25 cellular contexts compared by ENCODE assay signal in genomic region chr7:46839651-46840050, GRCh38.
DNase-seq lines count a peak whose midpoint lies in the region; ATAC-seq and TF ChIP-seq lines count a peak whose summit lies in the region.
"Had no signal": no experiment of that assay in that cellular context is flagged by ENCODE, and none has a peak within 500 bp of the region (broad histone marks: within the 10 kb centered on the region; RNA-seq: fewer than 3 reads in every experiment).

No MANE protein-coding gene starts in this region.

- no peak overlapping the region for H3K4ac ChIP-seq in IMR-90 (ENCODE audit: low read depth, low read length)

- H3K4me1 ChIP-seq in A673 (ENCODE audit: insufficient read depth, low read length, poor library complexity, severe bottlenecking) (no peaks in the 10 kb centered on the region), IMR-90 (ENCODE audit: control insufficient read depth, insufficient read depth, low read length) (peaks cover 2% of the 10 kb centered on the region; the same call in 1 of the 2 replicates), Caco-2 (no peaks in the 10 kb centered on the region)
- H3K4me1 ChIP-seq: body of pancreas, prostate gland, testis had no signal

- H3K9ac ChIP-seq in IMR-90 (ENCODE audit: low read depth, low read length), result no peak overlapping the region

- no peak overlapping the region for H2BK120ac ChIP-seq in IMR-90 (ENCODE audit: low read depth, low read length)

- H3K4me1 Mint-ChIP-seq in Caco-2 (ENCODE audit: low read depth, unreplicated experiment), result no peaks in the 10 kb centered on the region
- H3K4me1 Mint-ChIP-seq: activated CD4-positive, alpha-beta T cell treated with anti-CD3 and anti-CD28 coated beads for 36 hours; activated naive CD8-positive, alpha-beta T cell treated with anti-CD3 and anti-CD28 coated beads, Interleukin-2, amount 10 ng/mL, durations not matched to agents 7 days and 5 days; CD4-positive, CD25-positive, alpha-beta regulatory T cell had no signal

- dilution Hi-C loops in IMR-90 (cut with HindIII; ENCODE audit: low sequenced_read_pairs, unreplicated experiment), result no loop called here

- no peaks in the 10 kb centered on the region for H3K36me3 ChIP-seq in A673 (ENCODE audit: insufficient read depth, low read length, poor library complexity, severe bottlenecking)
- no peaks in the 10 kb centered on the region for H3K36me3 ChIP-seq in IMR-90 (ENCODE audit: control insufficient read depth, insufficient read depth, low read length)
- H3K36me3 ChIP-seq in Caco-2 (ENCODE audit: control insufficient read depth, insufficient read depth, low read length), result no peaks in the 10 kb centered on the region
- H3K36me3 ChIP-seq: neutrophil, prostate gland had no signal

- no peak for TF ChIP-seq POLR2A in IMR-90 (IDR thresholded peaks at IDR 0.05; ENCODE audit: low read depth, low read length)

- H3K27ac ChIP-seq in A673 (ENCODE audit: low read depth, low read length, poor library complexity, severe bottlenecking), result no peak overlapping the region
- no peak overlapping the region for H3K27ac ChIP-seq in IMR-90 (ENCODE audit: insufficient read depth, low read length)
- H3K27ac ChIP-seq: body of pancreas, neutrophil, prostate gland, RWPE1, testis had no signal

- no peak overlapping the region for H4K91ac ChIP-seq in IMR-90 (ENCODE audit: insufficient read depth, low read depth, low read length)

- peaks cover 3% of the 10 kb centered on the region; the same call in 1 of the 2 replicates for H3K9me1 ChIP-seq in IMR-90 (ENCODE audit: insufficient read depth, low read length)

- H3K79me1 ChIP-seq in IMR-90 (ENCODE audit: low read depth in 1 of 2, low read length in 2 of 2), result no peaks in the 10 kb centered on the region

- H3K4me3 Mint-ChIP-seq in Caco-2 (ENCODE audit: unreplicated experiment), result no peak overlapping the region
- H3K4me3 Mint-ChIP-seq: activated CD4-positive, alpha-beta T cell treated with anti-CD3 and anti-CD28 coated beads for 36 hours; activated CD8-positive, alpha-beta T cell treated with anti-CD3 and anti-CD28 coated beads, Interleukin-2, amount 10 ng/mL, durations not matched to agents 7 days and 5 days; activated naive CD8-positive, alpha-beta T cell treated with anti-CD3 and anti-CD28 coated beads, Interleukin-2, amount 10 ng/mL, durations not matched to agents 7 days and 5 days had no signal

- no peak for TF ChIP-seq CTCF in A673 (conservative IDR thresholded peaks at IDR 0.05; ENCODE audit: low read depth, low read length)
- TF ChIP-seq CTCF in IMR-90 (conservative IDR thresholded peaks at IDR 0.05; ENCODE audit: low read depth, low read length), result no peak
- no peak for TF ChIP-seq CTCF in Caco-2 (IDR thresholded peaks at IDR 0.05; ENCODE audit: insufficient read depth in 1 of 2, low read depth in 1 of 2, low read length in 1 of 2, severe bottlenecking in 1 of 2, unreplicated experiment in 1 of 2)

- POLR2A ChIA-PET in A673 (lab: Charles Lee; ENCODE audit: low non-redundant PET) (no interaction called here), IMR-90 (lab: Charles Lee; ENCODE audit: unreplicated experiment) (no interaction called here), Caco-2 (lab: Charles Lee) (no interaction called here)

- ATAC-seq in IMR-90 (ENCODE audit: low read depth) (no peak), HG02884 (IDR thresholded peaks at IDR 0.05; ENCODE audit: unreplicated experiment) (no peak)
- ATAC-seq: activated CD4-positive, alpha-beta T cell treated with anti-CD3 and anti-CD28 coated beads for 36 hours; activated CD8-positive, alpha-beta T cell treated with anti-CD3 and anti-CD28 coated beads, Interleukin-2, amount 10 ng/mL, durations not matched to agents 7 days and 5 days; body of pancreas; left lobe of liver; stimulated activated naive CD8-positive, alpha-beta T cell treated with anti-CD3 and anti-CD28 coated beads, Interleukin-15, Interleukin-2, amounts not matched to agents 100 U/mL and 50 U/mL, for 24 hours had no signal

- no peak for TF ChIP-seq RAD21 in IMR-90 (IDR thresholded peaks at IDR 0.05; ENCODE audit: low read length)

- no peaks in the 10 kb centered on the region for H3K9me3 ChIP-seq in A673 (ENCODE audit: low read depth, low read length, poor library complexity, severe bottlenecking)
- H3K9me3 ChIP-seq in IMR-90 (ENCODE audit: control insufficient read depth, insufficient read depth, low read length), result no peaks in the 10 kb centered on the region
- no peaks in the 10 kb centered on the region for H3K9me3 ChIP-seq in Caco-2
- H3K9me3 ChIP-seq: body of pancreas, neutrophil, prostate gland, testis had no signal

- H2BK20ac ChIP-seq in IMR-90 (ENCODE audit: low read depth, low read length), result no peak overlapping the region

- no peak overlapping the region for H3K23ac ChIP-seq in IMR-90 (ENCODE audit: low read depth, low read length)

- no peak overlapping the region for H3K4me2 ChIP-seq in IMR-90 (ENCODE audit: low read depth, low read length)

- CTCF ChIA-PET in A673 (lab: Charles Lee) (no interaction called here), IMR-90 (lab: Yijun Ruan, JAX) (no interaction called here), Caco-2 (lab: Charles Lee) (no interaction called here)

- no peak overlapping the region for H3K56ac ChIP-seq in IMR-90 (ENCODE audit: extremely low read depth, insufficient read depth, low read length)

- H2AFZ ChIP-seq in IMR-90 (replicated peaks; ENCODE audit: low read length, poor library complexity), result no peak overlapping the region

- H4K20me1 ChIP-seq in IMR-90 (ENCODE audit: insufficient read depth, low read length), result no peaks in the 10 kb centered on the region

- no peaks in the 10 kb centered on the region for H3K27me3 Mint-ChIP-seq in Caco-2 (ENCODE audit: insufficient read depth, unreplicated experiment)
- H3K27me3 Mint-ChIP-seq: activated CD4-positive, alpha-beta T cell treated with anti-CD3 and anti-CD28 coated beads for 36 hours; activated naive CD8-positive, alpha-beta T cell treated with anti-CD3 and anti-CD28 coated beads, Interleukin-2, amount 10 ng/mL, durations not matched to agents 7 days and 5 days; CD4-positive, CD25-positive, alpha-beta regulatory T cell had no signal

- H3K4me3 ChIP-seq in A673 (ENCODE audit: low read depth, low read length, poor library complexity, severe bottlenecking) (no peak overlapping the region), IMR-90 (ENCODE audit: insufficient read depth, low read depth, low read length) (no peak overlapping the region), Caco-2 (ENCODE audit: low read depth, low read length) (no peak overlapping the region)
- H3K4me3 ChIP-seq: body of pancreas, prostate gland, testis had no signal

- H3K36me3 Mint-ChIP-seq in Caco-2 (ENCODE audit: insufficient read depth, unreplicated experiment), result no peaks in the 10 kb centered on the region
- H3K36me3 Mint-ChIP-seq: activated naive CD8-positive, alpha-beta T cell treated with anti-CD3 and anti-CD28 coated beads, Interleukin-2, amount 10 ng/mL, durations not matched to agents 7 days and 5 days; CD4-positive, CD25-positive, alpha-beta regulatory T cell had no signal

- BruUV-seq in A673 (replicated peaks; lab: Mats Ljungman, UMichigan) (no TSS peak), IMR-90 (replicated peaks; lab: Mats Ljungman, UMichigan) (no TSS peak), Caco-2 (replicated peaks; lab: Mats Ljungman, UMichigan) (no TSS peak)

- H2AK9ac ChIP-seq in IMR-90 (replicated peaks; ENCODE audit: low read depth, low read length, poor library complexity), result no peak overlapping the region

- no peak overlapping the region for H3K27ac Mint-ChIP-seq in Caco-2 (ENCODE audit: unreplicated experiment)
- H3K27ac Mint-ChIP-seq: activated CD4-positive, alpha-beta T cell treated with anti-CD3 and anti-CD28 coated beads for 36 hours; activated CD8-positive, alpha-beta T cell treated with anti-CD3 and anti-CD28 coated beads, Interleukin-2, amount 10 ng/mL, durations not matched to agents 7 days and 5 days; activated naive CD8-positive, alpha-beta T cell treated with anti-CD3 and anti-CD28 coated beads, Interleukin-2, amount 10 ng/mL, durations not matched to agents 7 days and 5 days; CD4-positive, CD25-positive, alpha-beta regulatory T cell had no signal

- no peak overlapping the region for H2AK5ac ChIP-seq in IMR-90 (ENCODE audit: low read depth, low read length)

- no peak overlapping the region for H4K5ac ChIP-seq in IMR-90 (ENCODE audit: low read depth, low read length)

- no peak overlapping the region for H3K14ac ChIP-seq in IMR-90 (replicated peaks; ENCODE audit: low read depth, low read length)

- H3K18ac ChIP-seq in IMR-90 (ENCODE audit: low read depth, low read length), result no peak overlapping the region

- intact Hi-C loops in A673 (cut with micrococcal nuclease; ENCODE audit: unreplicated experiment), result no loop called here
- intact Hi-C loops in IMR-90 (cut with micrococcal nuclease), result no loop called here
- intact Hi-C loops in Caco-2 (cut with micrococcal nuclease; ENCODE audit: unreplicated experiment), result no loop called here

- H2BK15ac ChIP-seq in IMR-90 (ENCODE audit: low read depth, low read length), result no peak overlapping the region

- DNase-seq in A673 (ENCODE audit: low spot score) (peak; percentile 79), IMR-90 (peak; percentile 53), dermis blood vessel endothelial cell (peak; percentile 73), glomerular endothelial cell (ENCODE audit: extremely low read depth, low read depth, low spot score) (peak; percentile 54), Caco-2 (no peak), NCI-H187 (lab: John Stamatoyannopoulos, UW) (no peak)
- no peak for DNase-seq in activated CD4-positive, CD25-positive, alpha-beta regulatory T cell treated with anti-CD3 and anti-CD28 coated beads, Interleukin-2, amount 50 U/mL, for 72 hours
- DNase-seq: 8988T; activated CD4-positive, alpha-beta T cell treated with anti-CD3 and anti-CD28 coated beads for 36 hours; activated CD8-positive, alpha-beta T cell treated with anti-CD3 and anti-CD28 coated beads, Interleukin-2, amount 10 ng/mL, durations not matched to agents 7 days and 5 days; activated gamma-delta T cell; activated naive CD8-positive, alpha-beta T cell treated with anti-CD3 and anti-CD28 coated beads, Interleukin-2, amount 10 ng/mL, durations not matched to agents 7 days and 5 days; body of pancreas; CD4-positive, CD25-positive, alpha-beta regulatory T cell; mesendoderm; NCI-H1436 treated with DMSO at 0.1 percent for 48 hours; NCI-H446; NCI-H774; stimulated activated naive CD8-positive, alpha-beta T cell treated with anti-CD3 and anti-CD28 coated beads, Interleukin-15, Interleukin-2, amounts not matched to agents 100 U/mL and 50 U/mL, for 24 hours; testis had no signal

- H3K27me3 ChIP-seq in A673 (replicated peaks; ENCODE audit: insufficient read depth, low read depth, low read length, poor library complexity) (no peaks in the 10 kb centered on the region), IMR-90 (ENCODE audit: control insufficient read depth, insufficient read depth, low read length) (no peaks in the 10 kb centered on the region), Caco-2 (replicated peaks; ENCODE audit: control insufficient read depth, insufficient read depth, low read length) (no peaks in the 10 kb centered on the region)
- H3K27me3 ChIP-seq: body of pancreas, neutrophil, testis had no signal

- WGBS in IMR-90 (ENCODE audit: extremely low coverage in 2 of 2, insufficient read length in 1 of 2), 2 experiments, result 70% methylated on average over 3 of the region's 3 CpGs; no CpG with 5 or more reads in 1 of the 2 experiments

- no peak overlapping the region for H2BK5ac ChIP-seq in IMR-90 (ENCODE audit: low read depth, low read length, poor library complexity, severe bottlenecking)

- in situ Hi-C loops in IMR-90 (cut with MboI; ENCODE audit: low sequenced_read_pairs), result no loop called here

- H4K8ac ChIP-seq in IMR-90 (ENCODE audit: low read depth in 2 of 2, low read length in 2 of 2), result no peak overlapping the region

- H3K9me3 Mint-ChIP-seq in Caco-2 (ENCODE audit: unreplicated experiment), result no peaks in the 10 kb centered on the region

Comparison
In these comparisons a context has a peak if more than half of its experiments do, and no peak if none do; other contexts are left out.
1. DNase-seq: peak in A673 (single experiment), IMR-90 (single experiment), dermis blood vessel endothelial cell (single experiment) and glomerular endothelial cell (single experiment); none in Caco-2 (0 of 2), NCI-H187 (0 of 2) and activated CD4-positive, CD25-positive, alpha-beta regulatory T cell treated with anti-CD3 and anti-CD28 coated beads, Interleukin-2, amount 50 U/mL, for 72 hours (single experiment).